In the genomic region with DNA sequence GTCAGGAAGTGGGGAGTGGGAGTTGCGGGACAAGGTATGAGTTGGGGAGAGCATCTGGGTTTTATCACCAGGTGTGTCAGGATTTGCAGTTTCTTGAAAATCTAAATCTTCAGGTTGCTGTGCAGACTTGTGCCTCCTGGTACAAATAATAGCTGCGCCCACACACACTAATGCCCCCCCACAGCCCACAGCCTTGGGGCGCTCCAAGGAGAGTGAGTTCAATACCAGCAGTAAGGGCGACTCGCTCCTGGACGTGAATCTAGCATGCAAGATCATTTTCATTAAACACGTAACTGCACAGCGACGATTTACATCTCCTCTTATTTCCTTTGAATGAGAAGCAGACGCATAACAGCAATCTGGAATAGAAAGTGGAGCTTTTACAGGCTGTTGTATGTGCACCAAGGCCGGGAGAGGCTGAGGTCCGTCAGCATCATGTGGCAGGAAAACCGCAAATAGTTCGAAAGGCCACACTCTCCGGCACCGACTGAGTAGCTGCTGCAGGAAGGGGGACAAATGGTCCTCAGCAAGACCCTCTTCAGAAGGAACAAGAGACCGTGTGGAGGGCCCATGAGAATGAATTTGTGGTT, we compare ENCODE assay signal across 13 cellular contexts.
A peak's percentile ranks its signal among the peaks of the same experiment; 100 is the strongest.
DNase-seq lines count a peak whose midpoint lies in the region; ATAC-seq and TF ChIP-seq lines count a peak whose summit lies in the region.
"Had no signal": no experiment of that assay in that cellular context is flagged by ENCODE, and none has a peak within 500 bp of the region (broad histone marks: within the 10 kb centered on the region; RNA-seq: fewer than 3 reads in every experiment).

No MANE protein-coding gene starts in this region.

- H3K4me2 ChIP-seq in Loucy (ENCODE audit: low read depth, low read length, poor library complexity, severe bottlenecking): peak overlapping the region; percentile 86

- peak overlapping the region; percentile 72 for H2AFZ ChIP-seq in Loucy (ENCODE audit: low read length)

- H3K9me3 ChIP-seq in Loucy (ENCODE audit: insufficient read depth, low read depth, low read length): no peaks in the 10 kb centered on the region
- H3K9me3 ChIP-seq: upper lobe of left lung had no signal

- H3K4me3 ChIP-seq in GM08714 (ENCODE audit: low read length) (peak overlapping the region; percentile 0; the same call in 1 of the 2 replicates), Loucy (ENCODE audit: low read length, poor library complexity, severe bottlenecking) (peak overlapping the region; percentile 72), H7 (ENCODE audit: insufficient read depth, low read depth, low read length) (no peak overlapping the region)
- H3K4me3 ChIP-seq: upper lobe of left lung had no signal

- ATAC-seq in HG03342 (IDR thresholded peaks at IDR 0.05; ENCODE audit: unreplicated experiment) (no peak), GM18861 (IDR thresholded peaks at IDR 0.05; ENCODE audit: unreplicated experiment) (no peak), GM18870 (IDR thresholded peaks at IDR 0.05; ENCODE audit: unreplicated experiment) (no peak)

- no peak for TF ChIP-seq CTCF in Loucy (conservative IDR thresholded peaks at IDR 0.05; ENCODE audit: low read length)

- peaks cover 69% of the 10 kb centered on the region for H3K4me1 ChIP-seq in Loucy (ENCODE audit: insufficient read depth, low read length, poor library complexity, severe bottlenecking)
- H3K4me1 ChIP-seq: upper lobe of left lung had no signal

- peak overlapping the region; percentile 78 for H3K9ac ChIP-seq in Loucy (ENCODE audit: low read depth, low read length, poor library complexity, severe bottlenecking)

- H4K20me1 ChIP-seq in Loucy (ENCODE audit: insufficient read depth, low read length, poor library complexity, severe bottlenecking): no peaks in the 10 kb centered on the region

- no peaks in the 10 kb centered on the region for H3K79me2 ChIP-seq in Loucy (ENCODE audit: insufficient read depth, low read length)

- no peaks in the 10 kb centered on the region for H3K27me3 ChIP-seq in Loucy (ENCODE audit: insufficient read depth, low read length, poor library complexity, severe bottlenecking)
- H3K27me3 ChIP-seq in H7 (ENCODE audit: control insufficient read depth, insufficient read depth, low read length): no peaks in the 10 kb centered on the region; the same call in 1 of the 2 replicates
- H3K27me3 ChIP-seq: upper lobe of left lung had no signal

- peak; percentile 23 for DNase-seq in dedifferentiated amniotic fluid mesenchymal stem cell (ENCODE audit: extremely low spot score)
- DNase-seq in retina: peak; percentile 16
- no peak for DNase-seq in H7
- DNase-seq: activated effector memory CD4-positive, alpha-beta T cell treated with Interleukin-2 at 50 U/mL for 16 hours; DMS79; effector memory CD4-positive, alpha-beta T cell; occipital lobe; upper lobe of left lung had no signal

- H3K36me3 ChIP-seq in Loucy (ENCODE audit: insufficient read depth, low read length) (no peaks in the 10 kb centered on the region), H7 (replicated peaks; ENCODE audit: control insufficient read depth, insufficient read depth, low read length) (no peaks in the 10 kb centered on the region)
- H3K36me3 ChIP-seq: upper lobe of left lung had no signal

- H3K9me2 ChIP-seq in Loucy (replicated peaks; ENCODE audit: low read depth, low read length): no peaks in the 10 kb centered on the region

- H3F3A ChIP-seq in Loucy (ENCODE audit: low read depth): peaks cover 9% of the 10 kb centered on the region
